Comparison of ENCODE assay signal across 8 cellular contexts in the genomic region with DNA sequence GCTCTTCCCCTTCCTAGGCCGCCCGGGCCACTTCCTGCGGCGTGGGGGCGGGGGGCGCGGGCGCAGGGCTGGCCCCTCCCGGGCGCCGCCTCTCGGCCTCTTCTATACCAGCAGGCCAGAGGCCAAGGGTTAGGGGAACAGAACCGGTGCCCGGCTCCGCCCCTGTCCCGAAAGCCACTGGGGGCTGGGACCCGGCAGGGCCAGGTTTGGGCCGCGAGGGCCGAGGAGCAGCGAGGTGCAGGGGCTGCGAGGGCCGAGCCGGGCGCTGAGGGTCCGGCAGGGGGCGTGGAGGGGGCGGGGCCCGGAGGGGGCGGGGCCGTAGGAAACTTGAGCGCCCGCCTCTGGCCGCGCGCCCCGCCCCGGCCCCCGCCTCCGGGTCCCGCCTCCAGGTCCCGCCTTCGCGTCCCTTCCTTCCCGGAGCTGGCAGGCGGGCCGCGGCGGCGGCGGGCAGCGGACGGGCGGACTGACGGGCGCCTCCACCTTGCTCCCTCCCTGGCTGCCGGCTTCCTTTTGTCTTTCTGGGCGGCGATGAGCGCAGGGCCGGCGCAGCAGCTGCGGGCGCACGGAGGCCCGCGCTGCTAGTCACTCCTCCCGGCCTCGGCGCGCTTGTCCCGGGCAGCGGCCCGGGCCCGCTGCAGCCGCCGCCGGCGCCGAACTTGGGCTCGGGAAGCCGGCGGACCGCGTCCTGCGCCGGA. TPM values are rescaled to one million over a fixed set of nuclear protein-coding genes. Genes with fewer than 3 reads are reported as not detected.
DNase-seq lines count a peak whose midpoint lies in the region; ATAC-seq, FAIRE-seq and TF ChIP-seq lines count a peak whose summit lies in the region.

A gene (plus strand): TSS at position 426 of the 695 bp plus-strand sequence. CDS start 116,854 bp downstream, outside the sequence.

- TF ChIP-seq RAD21 in HepG2 (CRISPR knock-in tag; IDR thresholded peaks at IDR 0.05): peak; percentile 80

- H3K4me1 ChIP-seq in HepG2 (ENCODE audit: insufficient read depth, low read length): peaks cover 64% of the 10 kb centered on the region

- peak within 1 kb of the TSS; percentile 80 for H3K9ac ChIP-seq in HepG2 (ENCODE audit: insufficient read depth, low read depth, low read length)

- peaks cover 46% of the 10 kb centered on the region for H3K79me2 ChIP-seq in HepG2 (ENCODE audit: insufficient read depth, low read length)

- no TSS peak for BruUV-seq in HepG2 (replicated peaks; lab: Mats Ljungman, UMichigan)

- POLR2A ChIA-PET in HepG2 (lab: Yijun Ruan, JAX): interaction anchor here (1.0 to 5.2 kb wide), 18 partner anchors 7 to 259 kb away, joined by 3 to 105 read pairs (median 9); a partner anchor contains a TSS

- in situ Hi-C loops in HepG2 (cut with HindIII; ENCODE audit: extremely low pct_ligation_motif_present, low pct_unique_long_range_greater_than_20kb): no loop called here

- TF ChIP-seq CTCF in HepG2 (CRISPR knock-in tag; IDR thresholded peaks at IDR 0.05): peak; percentile 78

- peak; percentile 59 to 83; a peak in 3 of 4 replicates for TF ChIP-seq POLR2A in HepG2 (IDR thresholded peaks at IDR 0.05; ENCODE audit: insufficient read depth in 1 of 2, low read depth in 2 of 2, low read length in 2 of 2)

- no peak for FAIRE-seq in HepG2 (lab: Jason Lieb, UNC)

- no peaks in the 10 kb centered on the region for H3K9me3 ChIP-seq in HepG2 (ENCODE audit: low read length)

- H3K27ac ChIP-seq in HepG2 (ENCODE audit: extremely low read length, insufficient read depth, low read length): peak within 1 kb of the TSS; percentile 88

- peak within 1 kb of the TSS; percentile 68 to 93 (median 91) for H3K4me3 ChIP-seq in HepG2 (replicated peaks in 1 of 3; ENCODE audit: insufficient read depth in 1 of 3, low read depth in 2 of 3, low read length in 3 of 3)

- intact Hi-C loops in HepG2 (cut with micrococcal nuclease; ENCODE audit: unreplicated experiment): loop anchor here (1.0 to 2.0 kb wide), 3 partner anchors 18 to 180 kb away; a partner anchor contains a TSS

- H4K20me1 ChIP-seq in HepG2 (ENCODE audit: insufficient read depth, low read length): peaks cover 33% of the 10 kb centered on the region; the same call in 1 of the 2 replicates

- DNase-seq in AML-193 (lab: John Stamatoyannopoulos, UW): peak; percentile 86 to 96
- DNase-seq in NCI-H510A treated with DMSO at 0.1 percent for 48 hours (lab: John Stamatoyannopoulos, UW): peak; percentile 72
- peak; percentile 71 for DNase-seq in activated CD4-positive, alpha-beta T cell treated with anti-CD3 and anti-CD28 coated beads, Interleukin-2, amount 50 U/mL, for 1 hour
- DNase-seq in dermis blood vessel endothelial cell: peak; percentile 92
- peak; percentile 96 for DNase-seq in HepG2 (ENCODE audit: low spot score)
- peak; percentile 73 for DNase-seq in stimulated activated CD4-positive, alpha-beta T cell treated with anti-CD3 and anti-CD28 coated beads, Interleukin-4, amount 100 ng/mL, for 24 hours

- peak within 1 kb of the TSS; percentile 97 for H3K4me2 ChIP-seq in HepG2 (ENCODE audit: low read depth, low read length)

- TF ChIP-seq EP300 in HepG2 (IDR thresholded peaks at IDR 0.05; ENCODE audit: low read depth in 2 of 2, low read length in 2 of 2) (peak; percentile 18 to 66; a peak in 2 of 4 replicates), HepG2 (CRISPR knock-in tag; IDR thresholded peaks at IDR 0.05; ENCODE audit: borderline replicate concordance) (no peak; the same call in 1 of the 2 replicates)

- CTCF ChIA-PET in HepG2 (lab: Yijun Ruan, JAX; ENCODE audit: low intra/inter-chr PET ratio, low total read pairs): interaction anchor here (1.4 to 2.7 kb wide), 3 partner anchors 32 to 114 kb away, joined by 6 to 11 read pairs (median 10); no protein-coding TSS in a partner anchor

- WGBS in HepG2 (ENCODE audit: low lambda C conversion rate): 2% methylated on average over 42 of the region's 87 CpGs

- 0 out of 5 replicates have a peak, but pooled peaks cover 0 to 2% of the 10 kb centered on the region in 2 experiments for H3K36me3 ChIP-seq in HepG2 (replicated peaks in 1 of 2; ENCODE audit: control insufficient read depth in 1 of 2, insufficient read depth in 2 of 2, low read length in 2 of 2)

- ATAC-seq in GM18909 (IDR thresholded peaks at IDR 0.05; ENCODE audit: poor library complexity, unreplicated experiment) (peak; percentile 81), HG03159 (IDR thresholded peaks at IDR 0.05; ENCODE audit: unreplicated experiment) (peak; percentile 84), HepG2 (peak; percentile 89)

- H3K27me3 ChIP-seq in HepG2 (ENCODE audit: control insufficient read depth in 1 of 2, insufficient read depth in 2 of 2, low read length in 2 of 2): no peaks in the 10 kb centered on the region; a peak in 1 of 5 replicates

- no peak within 1 kb of the TSS for H2AFZ ChIP-seq in HepG2 (ENCODE audit: low read length)

TF ChIP-seq in HepG2, 621 proteins besides CTCF, POLR2A, EP300 and RAD21 (continues in another document):
- TF ChIP-seq, protein P1, sequence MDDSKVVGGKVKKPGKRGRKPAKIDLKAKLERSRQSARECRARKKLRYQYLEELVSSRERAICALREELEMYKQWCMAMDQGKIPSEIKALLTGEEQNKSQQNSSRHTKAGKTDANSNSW (CRISPR knock-in tag; IDR thresholded peaks at IDR 0.05; ENCODE audit: borderline replicate concordance): no peak
- TF ChIP-seq ZMYM3 (CRISPR knock-in tag; IDR thresholded peaks at IDR 0.05): no peak
- TF ChIP-seq BRCA1 (CRISPR knock-in tag; IDR thresholded peaks at IDR 0.05): peak; percentile 73; the same call in 1 of the 2 replicates
- TF ChIP-seq ZNF773 (CRISPR knock-in tag; IDR thresholded peaks at IDR 0.05; ENCODE audit: borderline replicate concordance): no peak
- TF ChIP-seq, protein P2, sequence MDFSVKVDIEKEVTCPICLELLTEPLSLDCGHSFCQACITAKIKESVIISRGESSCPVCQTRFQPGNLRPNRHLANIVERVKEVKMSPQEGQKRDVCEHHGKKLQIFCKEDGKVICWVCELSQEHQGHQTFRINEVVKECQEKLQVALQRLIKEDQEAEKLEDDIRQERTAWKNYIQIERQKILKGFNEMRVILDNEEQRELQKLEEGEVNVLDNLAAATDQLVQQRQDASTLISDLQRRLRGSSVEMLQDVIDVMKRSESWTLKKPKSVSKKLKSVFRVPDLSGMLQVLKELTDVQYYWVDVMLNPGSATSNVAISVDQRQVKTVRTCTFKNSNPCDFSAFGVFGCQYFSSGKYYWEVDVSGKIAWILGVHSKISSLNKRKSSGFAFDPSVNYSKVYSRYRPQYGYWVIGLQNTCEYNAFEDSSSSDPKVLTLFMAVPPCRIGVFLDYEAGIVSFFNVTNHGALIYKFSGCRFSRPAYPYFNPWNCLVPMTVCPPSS (IDR thresholded peaks at IDR 0.05): no peak
- TF ChIP-seq, protein P3, sequence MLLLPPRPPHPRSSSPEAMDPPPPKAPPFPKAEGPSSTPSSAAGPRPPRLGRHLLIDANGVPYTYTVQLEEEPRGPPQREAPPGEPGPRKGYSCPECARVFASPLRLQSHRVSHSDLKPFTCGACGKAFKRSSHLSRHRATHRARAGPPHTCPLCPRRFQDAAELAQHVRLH (CRISPR knock-in tag; IDR thresholded peaks at IDR 0.05; ENCODE audit: borderline replicate concordance, low read depth): peak; percentile 64; the same call in 1 of the 2 replicates
- TF ChIP-seq TOE1 (CRISPR knock-in tag; IDR thresholded peaks at IDR 0.05): peak; percentile 77; the same call in 1 of the 2 replicates
- no peak for TF ChIP-seq ZNF781 (CRISPR knock-in tag; IDR thresholded peaks at IDR 0.05; ENCODE audit: borderline replicate concordance, not compliant biosample characterization)
- no peak; the same call in 1 of the 2 replicates for TF ChIP-seq ZNF674 (CRISPR knock-in tag; IDR thresholded peaks at IDR 0.05; ENCODE audit: low read depth)
- 0 out of 2 replicates have a peak, but pooled peaks have one; percentile 30 for TF ChIP-seq RNF2 (conservative IDR thresholded peaks at IDR 0.05; ENCODE audit: low read depth)
- TF ChIP-seq ZBTB21 (CRISPR knock-in tag; IDR thresholded peaks at IDR 0.05): no peak
- TF ChIP-seq, protein P4, sequence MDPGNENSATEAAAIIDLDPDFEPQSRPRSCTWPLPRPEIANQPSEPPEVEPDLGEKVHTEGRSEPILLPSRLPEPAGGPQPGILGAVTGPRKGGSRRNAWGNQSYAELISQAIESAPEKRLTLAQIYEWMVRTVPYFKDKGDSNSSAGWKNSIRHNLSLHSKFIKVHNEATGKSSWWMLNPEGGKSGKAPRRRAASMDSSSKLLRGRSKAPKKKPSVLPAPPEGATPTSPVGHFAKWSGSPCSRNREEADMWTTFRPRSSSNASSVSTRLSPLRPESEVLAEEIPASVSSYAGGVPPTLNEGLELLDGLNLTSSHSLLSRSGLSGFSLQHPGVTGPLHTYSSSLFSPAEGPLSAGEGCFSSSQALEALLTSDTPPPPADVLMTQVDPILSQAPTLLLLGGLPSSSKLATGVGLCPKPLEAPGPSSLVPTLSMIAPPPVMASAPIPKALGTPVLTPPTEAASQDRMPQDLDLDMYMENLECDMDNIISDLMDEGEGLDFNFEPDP (CRISPR knock-in tag; conservative IDR thresholded peaks at IDR 0.05): no peak

RNA-seq across cellular contexts. Expression of the gene that starts here (rescaled TPM):
- total RNA-seq in dermis blood vessel endothelial cell: 72.2 and 72.4 TPM in 2 replicates
- 23.3 and 29.9 TPM in 2 replicates for total RNA-seq in HepG2 (2016; rRNA removed; fragmentation: Illumina TruSeq; extraction: Trizol)
- 43.0 and 51.2 TPM in 2 replicates for total RNA-seq in HepG2 (2016; cell fraction: cytosol; rRNA removed; fragmentation: Illumina TruSeq; extraction: Trizol; ENCODE audit: low read depth)
- total RNA-seq in HepG2 (2016; cell fraction: insoluble cytoplasmic fraction; rRNA removed; fragmentation: Illumina TruSeq; extraction: Trizol): 21.4 and 28.1 TPM in 2 replicates
- 50.7 and 67.7 TPM in 2 replicates for total RNA-seq in HepG2 (2016; cell fraction: membrane; rRNA removed; fragmentation: Illumina TruSeq; extraction: Trizol)
- total RNA-seq in HepG2 (2016; cell fraction: nucleus; rRNA removed; fragmentation: Illumina TruSeq; extraction: Trizol): 12.9 and 16.1 TPM in 2 replicates
- polyA plus RNA-seq in HepG2 (2011; rRNA removed): 29.5 and 38.6 TPM in 2 replicates
- 29.8 and 35.9 TPM in 2 replicates for polyA plus RNA-seq in HepG2 (2011; cell fraction: cytosol; rRNA removed)
- 54.3 and 60.0 TPM in 2 replicates for polyA plus RNA-seq in HepG2 (2011; cell fraction: nucleus; rRNA removed)
- 46.0 and 46.8 TPM in 2 replicates for polyA plus RNA-seq in HepG2 (2012)
- polyA plus RNA-seq in HepG2 (2016; cell fraction: cytosol; fragmentation: Illumina TruSeq; extraction: Trizol; ENCODE audit: low read depth): 37.1 and 47.1 TPM in 2 replicates
- polyA plus RNA-seq in HepG2 (2016; cell fraction: insoluble cytoplasmic fraction; fragmentation: Illumina TruSeq; extraction: Trizol; ENCODE audit: low read depth): 24.6 and 35.5 TPM in 2 replicates
- 54.6 and 65.1 TPM in 2 replicates for polyA plus RNA-seq in HepG2 (2016; cell fraction: membrane; fragmentation: Illumina TruSeq; extraction: Trizol; ENCODE audit: low read depth)
- polyA plus RNA-seq in HepG2 (2016; cell fraction: nucleus; fragmentation: Illumina TruSeq; extraction: Trizol; ENCODE audit: insufficient read depth, low read depth): 30.3 and 35.7 TPM in 2 replicates
- 26.5 and 27.7 TPM in 2 replicates for polyA minus RNA-seq in HepG2 (2011; rRNA and poly(A)+ RNA removed; ENCODE audit: low replicate concordance)
- 19.4 and 20.4 TPM in 2 replicates for polyA minus RNA-seq in HepG2 (2011; cell fraction: cytosol; rRNA and poly(A)+ RNA removed)
- 12.6 and 15.5 TPM in 2 replicates for polyA minus RNA-seq in HepG2 (2011; cell fraction: nucleus; rRNA and poly(A)+ RNA removed)

Comparison
In these comparisons a context has a peak if more than half of its experiments do, and no peak if none do; other contexts are left out.
1. Peak in every context shown above with its lines: DNase-seq, ATAC-seq, H3K4me3 ChIP-seq and H3K27ac ChIP-seq.